In genomic region chr11:59199546-59200420, GRCh38 we compare ENCODE assay signal across 11 cellular contexts. TPM values are rescaled to one million over a fixed set of nuclear protein-coding genes. Genes with fewer than 3 reads are reported as not detected.
DNase-seq lines count a peak whose midpoint lies in the region; ATAC-seq and TF ChIP-seq lines count a peak whose summit lies in the region.
"Had no signal": no experiment of that assay in that cellular context is flagged by ENCODE, and none has a peak within 500 bp of the region (broad histone marks: within the 10 kb centered on the region; RNA-seq: fewer than 3 reads in every experiment).

No MANE protein-coding gene starts in this region.

- no peaks in the 10 kb centered on the region for H3K27me3 ChIP-seq in naive thymus-derived CD4-positive, alpha-beta T cell (ENCODE audit: control insufficient read depth in 2 of 2, insufficient read depth in 2 of 2, low read length in 2 of 2)
- H3K27me3 ChIP-seq: vagina had no signal

- H3K4me1 ChIP-seq in naive thymus-derived CD4-positive, alpha-beta T cell (ENCODE audit: control insufficient read depth in 2 of 2, insufficient read depth in 2 of 2, low read length in 2 of 2) = no peaks in the 10 kb centered on the region
- H3K4me1 ChIP-seq: vagina had no signal

- in situ Hi-C loops in GM13977 (cut with MboI; ENCODE audit: low pct_unique_long_range_greater_than_20kb, low sequenced_read_pairs, unreplicated experiment) = no loop called here

- no peak for TF ChIP-seq CTCF in GM13977 (IDR thresholded peaks at IDR 0.05; ENCODE audit: extremely low read depth, insufficient read depth, missing control alignments)

- no peak overlapping the region for H3K27ac ChIP-seq in naive thymus-derived CD4-positive, alpha-beta T cell (ENCODE audit: low read depth, low read length)
- H3K27ac ChIP-seq: vagina had no signal

- peak overlapping the region in 1 of 9 donors; percentile 12 for H3K27ac Mint-ChIP-seq in naive thymus-derived CD4-positive, alpha-beta T cell

- CTCF ChIA-PET in naive thymus-derived CD4-positive, alpha-beta T cell (lab: Charles Lee) = no interaction called here

- no peaks in the 10 kb centered on the region for H3K36me3 ChIP-seq in naive thymus-derived CD4-positive, alpha-beta T cell (ENCODE audit: control insufficient read depth in 2 of 3, insufficient read depth in 3 of 3, low read length in 3 of 3)

- POLR2A ChIA-PET in naive thymus-derived CD4-positive, alpha-beta T cell (lab: Charles Lee) = no interaction called here

- H3K4me1 Mint-ChIP-seq in naive thymus-derived CD4-positive, alpha-beta T cell = peaks cover 0 to 16% (median 7%) of the 10 kb centered on the region in 7 donors

- intact Hi-C loops in naive thymus-derived CD4-positive, alpha-beta T cell (cut with micrococcal nuclease) = no loop called here

- peak; percentile 50 for DNase-seq in GM13977 (ENCODE audit: low spot score)
- DNase-seq in naive thymus-derived CD4-positive, alpha-beta T cell = no peak
- DNase-seq in DMS153 (lab: John Stamatoyannopoulos, UW) = no peak
- no peak for DNase-seq in KG1 (lab: John Stamatoyannopoulos, UW)
- DNase-seq in activated gamma-delta T cell treated with Interleukin-2 at 50 U/mL for 16 hours = no peak

- H3K4me3 Mint-ChIP-seq in naive thymus-derived CD4-positive, alpha-beta T cell = no peak overlapping the region

- no peaks in the 10 kb centered on the region for H3K9me3 ChIP-seq in naive thymus-derived CD4-positive, alpha-beta T cell (ENCODE audit: control insufficient read depth in 2 of 3, low read length in 3 of 3)
- H3K9me3 ChIP-seq: vagina had no signal

- ATAC-seq in GM19452 (IDR thresholded peaks at IDR 0.05; ENCODE audit: unreplicated experiment) (peak; percentile 52), HG03432 (IDR thresholded peaks at IDR 0.05; ENCODE audit: unreplicated experiment) (peak; percentile 71), HG02840 (IDR thresholded peaks at IDR 0.05; ENCODE audit: low FRiP score, unreplicated experiment) (no peak)
- ATAC-seq in naive thymus-derived CD4-positive, alpha-beta T cell = peak; percentile 65

- peaks cover 0 to 19% (median 11%) of the 10 kb centered on the region in 5 donors for H3K36me3 Mint-ChIP-seq in naive thymus-derived CD4-positive, alpha-beta T cell

- H3K27me3 Mint-ChIP-seq in naive thymus-derived CD4-positive, alpha-beta T cell = peaks cover 0 to 9% (median 0%) of the 10 kb centered on the region in 5 donors

- no peak overlapping the region for H3K4me3 ChIP-seq in naive thymus-derived CD4-positive, alpha-beta T cell (ENCODE audit: low read length)
- H3K4me3 ChIP-seq: vagina had no signal

- H3K9me3 Mint-ChIP-seq in naive thymus-derived CD4-positive, alpha-beta T cell = no peaks in the 10 kb centered on the region

RNA-seq across cellular contexts. Expression of gene MPEG1, which starts 12.9 kb away (rescaled TPM):
- 100 to 1,000 TPM in 1 of 5 experiments, 10 to 100 TPM in 1, 1 to 10 TPM in 2, not detected in 1; 4.2 to 187 (median 13.8) TPM for total RNA-seq in naive thymus-derived CD4-positive, alpha-beta T cell
- polyA plus RNA-seq in naive thymus-derived CD4-positive, alpha-beta T cell = under 1 TPM; 0.26 to 0.53 TPM
- total RNA-seq: epithelial cell of proximal tubule, kidney epithelial cell had no signal

RNA-seq across cellular contexts. Expression of gene DTX4, which starts 27.9 kb away (rescaled TPM):
- total RNA-seq in naive thymus-derived CD4-positive, alpha-beta T cell = 1 to 10 TPM in 4 of 5 experiments, under 1 TPM in 1; 0.22 to 3.9 (median 2.2) TPM
- polyA plus RNA-seq in naive thymus-derived CD4-positive, alpha-beta T cell = under 1 TPM; 0.22 to 0.35 TPM

RNA-seq across cellular contexts. Expression of gene FAM111A, which starts 57.1 kb away (rescaled TPM):
- 100 to 1,000 TPM in 3 of 5 experiments, 10 to 100 TPM in 2; 73.1 to 138 (median 117) TPM for total RNA-seq in naive thymus-derived CD4-positive, alpha-beta T cell
- polyA plus RNA-seq in naive thymus-derived CD4-positive, alpha-beta T cell = 10 to 100 TPM; 23.0 to 32.0 TPM
